Comparison of ENCODE assay signal across 2 cellular contexts in the genomic region with DNA sequence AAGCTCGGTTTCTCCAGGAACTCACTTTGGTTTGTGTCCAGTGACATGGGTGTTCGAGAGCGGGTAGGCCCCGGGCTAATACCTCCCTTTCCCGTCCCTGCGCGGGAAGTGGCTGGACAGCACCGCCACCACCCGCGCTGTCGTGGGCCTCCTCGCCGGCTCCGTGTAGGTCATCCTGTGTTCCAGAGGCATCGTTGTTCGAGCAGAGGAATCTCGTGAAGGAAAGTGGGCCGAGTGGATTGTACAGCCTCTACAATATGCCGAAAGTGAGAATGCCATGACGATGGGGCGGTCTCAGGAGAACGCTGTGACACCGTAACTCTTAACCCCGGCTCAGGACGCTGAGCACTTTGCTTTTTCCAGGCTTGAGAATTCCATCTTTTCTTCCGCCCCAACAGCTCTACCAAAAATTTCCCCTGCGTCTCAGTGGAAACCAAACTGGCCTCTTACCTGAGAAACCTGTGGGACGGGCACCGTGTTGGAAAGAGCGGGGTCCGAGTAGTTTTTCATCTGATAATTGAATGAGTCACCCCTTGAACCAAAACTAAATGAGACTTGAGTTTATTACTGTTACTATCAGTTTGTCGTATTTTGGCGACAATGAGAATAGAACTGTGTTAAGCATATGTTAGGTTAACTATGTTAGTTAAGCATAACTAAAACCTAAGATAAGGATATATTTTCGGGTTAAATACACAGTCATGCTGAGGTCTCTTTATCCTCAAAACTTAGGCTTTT.
A peak's percentile ranks its signal among the peaks of the same experiment; 100 is the strongest.
TF ChIP-seq lines count a peak whose summit lies in the region.

No MANE protein-coding gene starts in this region.

TF ChIP-seq in GM12878, 131 proteins besides CTCF, POLR2A, EP300 and RAD21 (continued from another document):
- TF ChIP-seq MEF2B (IDR thresholded peaks at IDR 0.05; ENCODE audit: partially characterized antibody, poor library complexity, severe bottlenecking): peak; percentile 7
- TF ChIP-seq RB1 (IDR thresholded peaks at IDR 0.05; ENCODE audit: borderline replicate concordance): peak; percentile 92; the same call in 1 of the 2 replicates

TF ChIP-seq in HepG2, 621 proteins besides CTCF, POLR2A, EP300 and RAD21 (continued from another document and continues in another):
- TF ChIP-seq RBFOX2 (IDR thresholded peaks at IDR 0.05; ENCODE audit: low read depth, low read length): peak; percentile 42; the same call in 1 of the 2 replicates
- TF ChIP-seq ZNF629 (CRISPR knock-in tag; conservative IDR thresholded peaks at IDR 0.05): no peak
- 0 out of 2 replicates have a peak, but pooled peaks have one; percentile 6 for TF ChIP-seq ZNF263 (CRISPR knock-in tag; IDR thresholded peaks at IDR 0.05)
- TF ChIP-seq, protein P1, sequence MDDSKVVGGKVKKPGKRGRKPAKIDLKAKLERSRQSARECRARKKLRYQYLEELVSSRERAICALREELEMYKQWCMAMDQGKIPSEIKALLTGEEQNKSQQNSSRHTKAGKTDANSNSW (CRISPR knock-in tag; IDR thresholded peaks at IDR 0.05; ENCODE audit: borderline replicate concordance): no peak
- no peak for TF ChIP-seq HMG20A (CRISPR knock-in tag; IDR thresholded peaks at IDR 0.05; ENCODE audit: borderline replicate concordance)
- peak; percentile 38 for TF ChIP-seq SRSF1 (optimal IDR thresholded peaks at IDR 0.05; ENCODE audit: low read depth, low read length)
- TF ChIP-seq DMAP1 (CRISPR knock-in tag; IDR thresholded peaks at IDR 0.05): 0 out of 2 replicates have a peak, but pooled peaks have one; percentile 2
- peak; percentile 73 for TF ChIP-seq KDM5A (IDR thresholded peaks at IDR 0.05; ENCODE audit: borderline replicate concordance, low read length)
- TF ChIP-seq ZFYVE20 (CRISPR knock-in tag; IDR thresholded peaks at IDR 0.05; ENCODE audit: borderline replicate concordance, low read depth): 0 out of 2 replicates have a peak, but pooled peaks have one; percentile 44
- TF ChIP-seq, protein P2, sequence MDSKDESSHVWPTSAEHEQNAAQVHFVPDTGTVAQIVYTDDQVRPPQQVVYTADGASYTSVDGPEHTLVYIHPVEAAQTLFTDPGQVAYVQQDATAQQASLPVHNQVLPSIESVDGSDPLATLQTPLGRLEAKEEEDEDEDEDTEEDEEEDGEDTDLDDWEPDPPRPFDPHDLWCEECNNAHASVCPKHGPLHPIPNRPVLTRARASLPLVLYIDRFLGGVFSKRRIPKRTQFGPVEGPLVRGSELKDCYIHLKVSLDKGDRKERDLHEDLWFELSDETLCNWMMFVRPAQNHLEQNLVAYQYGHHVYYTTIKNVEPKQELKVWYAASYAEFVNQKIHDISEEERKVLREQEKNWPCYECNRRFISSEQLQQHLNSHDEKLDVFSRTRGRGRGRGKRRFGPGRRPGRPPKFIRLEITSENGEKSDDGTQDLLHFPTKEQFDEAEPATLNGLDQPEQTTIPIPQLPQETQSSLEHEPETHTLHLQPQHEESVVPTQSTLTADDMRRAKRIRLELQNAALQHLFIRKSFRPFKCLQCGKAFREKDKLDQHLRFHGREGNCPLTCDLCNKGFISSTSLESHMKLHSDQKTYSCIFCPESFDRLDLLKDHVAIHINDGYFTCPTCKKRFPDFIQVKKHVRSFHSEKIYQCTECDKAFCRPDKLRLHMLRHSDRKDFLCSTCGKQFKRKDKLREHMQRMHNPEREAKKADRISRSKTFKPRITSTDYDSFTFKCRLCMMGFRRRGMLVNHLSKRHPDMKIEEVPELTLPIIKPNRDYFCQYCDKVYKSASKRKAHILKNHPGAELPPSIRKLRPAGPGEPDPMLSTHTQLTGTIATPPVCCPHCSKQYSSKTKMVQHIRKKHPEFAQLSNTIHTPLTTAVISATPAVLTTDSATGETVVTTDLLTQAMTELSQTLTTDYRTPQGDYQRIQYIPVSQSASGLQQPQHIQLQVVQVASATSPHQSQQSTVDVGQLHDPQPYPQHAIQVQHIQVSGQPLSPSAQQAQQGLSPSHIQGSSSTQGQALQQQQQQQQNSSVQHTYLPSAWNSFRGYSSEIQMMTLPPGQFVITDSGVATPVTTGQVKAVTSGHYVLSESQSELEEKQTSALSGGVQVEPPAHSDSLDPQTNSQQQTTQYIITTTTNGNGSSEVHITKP (CRISPR knock-in tag; IDR thresholded peaks at IDR 0.05; ENCODE audit: low read depth): no peak
- peak; percentile 46 for TF ChIP-seq IKZF4 (CRISPR knock-in tag; IDR thresholded peaks at IDR 0.05; ENCODE audit: borderline replicate concordance, low read depth, not compliant biosample characterization)
- TF ChIP-seq ZNF501 (CRISPR knock-in tag; IDR thresholded peaks at IDR 0.05): 0 out of 2 replicates have a peak, but pooled peaks have one; percentile 16
- TF ChIP-seq, protein P3, sequence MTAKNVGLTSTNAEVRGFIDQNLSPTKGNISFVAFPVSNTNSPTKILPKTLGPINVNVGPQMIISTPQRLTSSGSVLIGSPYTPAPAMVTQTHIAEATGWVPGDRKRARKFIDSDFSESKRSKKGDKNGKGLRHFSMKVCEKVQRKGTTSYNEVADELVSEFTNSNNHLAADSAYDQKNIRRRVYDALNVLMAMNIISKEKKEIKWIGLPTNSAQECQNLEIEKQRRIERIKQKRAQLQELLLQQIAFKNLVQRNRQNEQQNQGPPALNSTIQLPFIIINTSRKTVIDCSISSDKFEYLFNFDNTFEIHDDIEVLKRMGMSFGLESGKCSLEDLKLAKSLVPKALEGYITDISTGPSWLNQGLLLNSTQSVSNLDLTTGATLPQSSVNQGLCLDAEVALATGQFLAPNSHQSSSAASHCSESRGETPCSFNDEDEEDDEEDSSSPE (CRISPR knock-in tag; IDR thresholded peaks at IDR 0.05): peak; percentile 48
- 0 out of 2 replicates have a peak, but pooled peaks have one; percentile 5 for TF ChIP-seq KDM2A (CRISPR knock-in tag; IDR thresholded peaks at IDR 0.05; ENCODE audit: borderline replicate concordance, low read depth)
- TF ChIP-seq ZNF704 (CRISPR knock-in tag; IDR thresholded peaks at IDR 0.05; ENCODE audit: borderline replicate concordance): 0 out of 2 replicates have a peak, but pooled peaks have one; percentile 32
- TF ChIP-seq, protein P4, sequence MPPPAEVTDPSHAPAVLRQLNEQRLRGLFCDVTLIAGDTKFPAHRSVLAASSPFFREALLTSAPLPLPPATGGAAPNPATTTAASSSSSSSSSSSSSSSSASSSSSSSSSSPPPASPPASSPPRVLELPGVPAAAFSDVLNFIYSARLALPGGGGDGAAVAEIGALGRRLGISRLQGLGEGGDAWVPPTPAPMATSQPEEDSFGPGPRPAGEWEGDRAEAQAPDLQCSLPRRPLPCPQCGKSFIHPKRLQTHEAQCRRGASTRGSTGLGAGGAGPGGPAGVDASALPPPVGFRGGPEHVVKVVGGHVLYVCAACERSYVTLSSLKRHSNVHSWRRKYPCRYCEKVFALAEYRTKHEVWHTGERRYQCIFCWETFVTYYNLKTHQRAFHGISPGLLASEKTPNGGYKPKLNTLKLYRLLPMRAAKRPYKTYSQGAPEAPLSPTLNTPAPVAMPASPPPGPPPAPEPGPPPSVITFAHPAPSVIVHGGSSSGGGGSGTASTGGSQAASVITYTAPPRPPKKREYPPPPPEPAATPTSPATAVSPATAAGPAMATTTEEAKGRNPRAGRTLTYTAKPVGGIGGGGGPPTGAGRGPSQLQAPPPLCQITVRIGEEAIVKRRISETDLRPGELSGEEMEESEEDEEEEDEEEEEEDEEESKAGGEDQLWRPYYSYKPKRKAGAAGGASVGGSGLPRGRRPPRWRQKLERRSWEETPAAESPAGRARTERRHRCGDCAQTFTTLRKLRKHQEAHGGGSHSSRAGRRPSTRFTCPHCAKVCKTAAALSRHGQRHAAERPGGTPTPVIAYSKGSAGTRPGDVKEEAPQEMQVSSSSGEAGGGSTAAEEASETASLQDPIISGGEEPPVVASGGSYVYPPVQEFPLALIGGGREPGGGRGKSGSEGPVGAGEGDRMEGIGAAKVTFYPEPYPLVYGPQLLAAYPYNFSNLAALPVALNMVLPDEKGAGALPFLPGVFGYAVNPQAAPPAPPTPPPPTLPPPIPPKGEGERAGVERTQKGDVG (CRISPR knock-in tag; IDR thresholded peaks at IDR 0.05; ENCODE audit: borderline replicate concordance): 0 out of 2 replicates have a peak, but pooled peaks have one; percentile 2
- TF ChIP-seq ZNF883 (CRISPR knock-in tag; IDR thresholded peaks at IDR 0.05; ENCODE audit: not compliant biosample characterization): peak; percentile 17
- peak; percentile 3 for TF ChIP-seq SAP130 (CRISPR knock-in tag; IDR thresholded peaks at IDR 0.05; ENCODE audit: low read depth)
- TF ChIP-seq, protein P5, sequence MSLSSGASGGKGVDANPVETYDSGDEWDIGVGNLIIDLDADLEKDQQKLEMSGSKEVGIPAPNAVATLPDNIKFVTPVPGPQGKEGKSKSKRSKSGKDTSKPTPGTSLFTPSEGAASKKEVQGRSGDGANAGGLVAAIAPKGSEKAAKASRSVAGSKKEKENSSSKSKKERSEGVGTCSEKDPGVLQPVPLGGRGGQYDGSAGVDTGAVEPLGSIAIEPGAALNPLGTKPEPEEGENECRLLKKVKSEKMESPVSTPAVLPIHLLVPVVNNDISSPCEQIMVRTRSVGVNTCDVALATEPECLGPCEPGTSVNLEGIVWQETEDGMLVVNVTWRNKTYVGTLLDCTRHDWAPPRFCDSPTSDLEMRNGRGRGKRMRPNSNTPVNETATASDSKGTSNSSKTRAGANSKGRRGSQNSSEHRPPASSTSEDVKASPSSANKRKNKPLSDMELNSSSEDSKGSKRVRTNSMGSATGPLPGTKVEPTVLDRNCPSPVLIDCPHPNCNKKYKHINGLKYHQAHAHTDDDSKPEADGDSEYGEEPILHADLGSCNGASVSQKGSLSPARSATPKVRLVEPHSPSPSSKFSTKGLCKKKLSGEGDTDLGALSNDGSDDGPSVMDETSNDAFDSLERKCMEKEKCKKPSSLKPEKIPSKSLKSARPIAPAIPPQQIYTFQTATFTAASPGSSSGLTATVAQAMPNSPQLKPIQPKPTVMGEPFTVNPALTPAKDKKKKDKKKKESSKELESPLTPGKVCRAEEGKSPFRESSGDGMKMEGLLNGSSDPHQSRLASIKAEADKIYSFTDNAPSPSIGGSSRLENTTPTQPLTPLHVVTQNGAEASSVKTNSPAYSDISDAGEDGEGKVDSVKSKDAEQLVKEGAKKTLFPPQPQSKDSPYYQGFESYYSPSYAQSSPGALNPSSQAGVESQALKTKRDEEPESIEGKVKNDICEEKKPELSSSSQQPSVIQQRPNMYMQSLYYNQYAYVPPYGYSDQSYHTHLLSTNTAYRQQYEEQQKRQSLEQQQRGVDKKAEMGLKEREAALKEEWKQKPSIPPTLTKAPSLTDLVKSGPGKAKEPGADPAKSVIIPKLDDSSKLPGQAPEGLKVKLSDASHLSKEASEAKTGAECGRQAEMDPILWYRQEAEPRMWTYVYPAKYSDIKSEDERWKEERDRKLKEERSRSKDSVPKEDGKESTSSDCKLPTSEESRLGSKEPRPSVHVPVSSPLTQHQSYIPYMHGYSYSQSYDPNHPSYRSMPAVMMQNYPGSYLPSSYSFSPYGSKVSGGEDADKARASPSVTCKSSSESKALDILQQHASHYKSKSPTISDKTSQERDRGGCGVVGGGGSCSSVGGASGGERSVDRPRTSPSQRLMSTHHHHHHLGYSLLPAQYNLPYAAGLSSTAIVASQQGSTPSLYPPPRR (CRISPR knock-in tag; IDR thresholded peaks at IDR 0.05; ENCODE audit: borderline replicate concordance): 0 out of 2 replicates have a peak, but pooled peaks have one; percentile 13
- TF ChIP-seq ATF1 (CRISPR knock-in tag; IDR thresholded peaks at IDR 0.05): 0 out of 2 replicates have a peak, but pooled peaks have one; percentile 0
- peak; percentile 30; the same call in 1 of the 2 replicates for TF ChIP-seq ZNF441 (CRISPR knock-in tag; IDR thresholded peaks at IDR 0.05; ENCODE audit: borderline replicate concordance)
- TF ChIP-seq ATF7 (IDR thresholded peaks at IDR 0.05): no peak
- no peak for TF ChIP-seq ATF7 (CRISPR knock-in tag; IDR thresholded peaks at IDR 0.05)
- TF ChIP-seq ZNF343 (CRISPR knock-in tag; IDR thresholded peaks at IDR 0.05): no peak
- no peak for TF ChIP-seq MBNL3 (CRISPR knock-in tag; conservative IDR thresholded peaks at IDR 0.05)
- 0 out of 2 replicates have a peak, but pooled peaks have one; percentile 32 for TF ChIP-seq SATB2 (CRISPR knock-in tag; IDR thresholded peaks at IDR 0.05)
- TF ChIP-seq MXD1 (CRISPR knock-in tag; IDR thresholded peaks at IDR 0.05): peak; percentile 78; the same call in 1 of the 2 replicates
- TF ChIP-seq TFDP1 (CRISPR knock-in tag; IDR thresholded peaks at IDR 0.05; ENCODE audit: borderline replicate concordance): peak; percentile 19; the same call in 1 of the 2 replicates
- TF ChIP-seq ZGPAT (CRISPR knock-in tag; IDR thresholded peaks at IDR 0.05): no peak
- 0 out of 2 replicates have a peak, but pooled peaks have one; percentile 4 for TF ChIP-seq FOXJ3 (CRISPR knock-in tag; IDR thresholded peaks at IDR 0.05; ENCODE audit: borderline replicate concordance)
- TF ChIP-seq ASH2L (IDR thresholded peaks at IDR 0.05; ENCODE audit: insufficient read length, low read depth, low read length): peak; percentile 92
